ENCODE assay signal across 31 cellular contexts in the genomic region with DNA sequence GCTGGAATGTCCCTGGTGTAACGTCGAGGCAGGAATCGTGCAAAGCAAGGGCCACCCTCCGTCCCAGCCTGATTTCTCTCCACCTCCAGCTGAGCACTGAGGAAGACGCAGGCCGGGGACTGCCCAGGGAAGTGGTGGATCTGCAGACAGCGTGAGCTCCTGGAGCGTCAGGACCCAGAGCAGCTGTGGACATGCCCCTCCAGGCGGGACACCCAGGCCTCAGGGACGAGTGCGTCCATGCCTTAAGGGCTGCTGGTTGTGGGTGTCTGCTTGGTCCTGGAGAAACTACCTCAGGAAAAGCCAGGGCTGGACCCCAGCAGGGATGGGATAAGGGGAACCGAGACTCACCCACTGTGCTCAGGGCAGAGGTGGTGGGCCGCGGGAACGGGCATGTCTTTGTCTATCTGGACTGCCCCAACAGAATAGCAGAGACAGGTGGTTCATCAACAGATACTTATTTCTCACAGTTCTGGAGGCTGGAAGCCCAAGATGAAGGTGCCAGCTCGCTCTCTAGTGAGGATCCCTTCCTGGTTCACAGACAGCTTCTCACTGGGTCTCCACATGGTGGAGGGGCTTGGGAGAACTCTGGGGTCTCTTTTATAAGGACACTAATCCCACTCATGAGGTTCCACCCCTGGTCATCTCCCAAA. TPM values are rescaled to one million over a fixed set of nuclear protein-coding genes. Genes with fewer than 3 reads are reported as not detected.
A peak's percentile ranks its signal among the peaks of the same experiment; 100 is the strongest.
DNase-seq lines count a peak whose midpoint lies in the region; ATAC-seq and TF ChIP-seq lines count a peak whose summit lies in the region.
"Had no signal": no experiment of that assay in that cellular context is flagged by ENCODE, and none has a peak within 500 bp of the region (broad histone marks: within the 10 kb centered on the region; RNA-seq: fewer than 3 reads in every experiment).

No MANE protein-coding gene starts in this region.

- WGBS in H9 (ENCODE audit: extremely low coverage, insufficient read length, low lambda C conversion rate): no CpG with 5 or more reads among the region's 16 CpGs
- no CpG with 5 or more reads among the region's 16 CpGs for WGBS in trophoblast cell (ENCODE audit: extremely low coverage, insufficient coverage, insufficient read length)

- no peak overlapping the region for H4K91ac ChIP-seq in H9 (ENCODE audit: insufficient read length, low read depth, low read length)
- no peak overlapping the region for H4K91ac ChIP-seq in trophoblast cell (ENCODE audit: low read depth, low read length)

- H3K56ac ChIP-seq in H9 (ENCODE audit: insufficient read length, low read depth, low read length): no peak overlapping the region

- no peak overlapping the region for H3K4me2 ChIP-seq in H9 (ENCODE audit: insufficient read depth, insufficient read length, low read length)
- no peak overlapping the region for H3K4me2 ChIP-seq in trophoblast cell (ENCODE audit: low read length)
- H3K4me2 ChIP-seq: SK-N-SH had no signal

- H3K4me1 ChIP-seq in H9 (ENCODE audit: insufficient read depth, low read length): no peaks in the 10 kb centered on the region
- H3K4me1 ChIP-seq in trophoblast cell (ENCODE audit: control insufficient read depth in 1 of 2, insufficient read depth in 2 of 2, low read length in 2 of 2): peaks cover 7 to 13% of the 10 kb centered on the region in 2 experiments

- H2BK20ac ChIP-seq in H9 (ENCODE audit: low read depth, low read length, poor library complexity, severe bottlenecking): no peak overlapping the region

- H3K9ac ChIP-seq in H9 (ENCODE audit: extremely low read depth, insufficient read length, low read length) (no peak overlapping the region), trophoblast cell (ENCODE audit: low read length) (no peak overlapping the region)
- H3K9ac ChIP-seq: SK-N-SH had no signal

- H3K27me3 Mint-ChIP-seq in T-helper 1 cell treated with Interleukin-12 subunit alpha and Interleukin-12 subunit beta and Interleukin-4 antibody, amounts not matched to agents 30 μg/mL and 1 μg/mL, for 36 hours (ENCODE audit: low read depth): peaks cover 5% of the 10 kb centered on the region
- H3K27me3 Mint-ChIP-seq in H9 (ENCODE audit: low read depth): peaks cover 44% of the 10 kb centered on the region
- H3K27me3 Mint-ChIP-seq: central memory CD8-positive, alpha-beta T cell had no signal

- peak overlapping the region; percentile 9 for H3K27ac Mint-ChIP-seq in T-helper 1 cell treated with Interleukin-12 subunit alpha and Interleukin-12 subunit beta and Interleukin-4 antibody, amounts not matched to agents 30 μg/mL and 1 μg/mL, for 36 hours
- peak overlapping the region in 1 of 3 experiments; percentile 49; a peak in 1 of 7 replicates for H3K27ac Mint-ChIP-seq in H9
- H3K27ac Mint-ChIP-seq: activated CD4-positive, alpha-beta memory T cell treated with anti-CD3 and anti-CD28 coated beads, Interleukin-2, amount 10 ng/mL, durations not matched to agents 7 days and 5 days; CD14-positive monocyte; dendritic cell treated with granulocyte-macrophage colony-stimulating factor and Interleukin-4, amounts not matched to agents 40 ng/mL and 50 ng/mL, for 4 days had no signal

- H2BK12ac ChIP-seq in H9 (ENCODE audit: insufficient read length, low read depth, low read length): no peak overlapping the region
- no peak overlapping the region for H2BK12ac ChIP-seq in trophoblast cell (ENCODE audit: low read length)

- no peak overlapping the region for H3K14ac ChIP-seq in H9 (ENCODE audit: insufficient read depth, low read length)
- no peak overlapping the region for H3K14ac ChIP-seq in trophoblast cell (ENCODE audit: low read length)

- H3K79me1 ChIP-seq in H9 (ENCODE audit: insufficient read depth, low read depth, low read length, poor library complexity, severe bottlenecking): no peaks in the 10 kb centered on the region
- H3K79me1 ChIP-seq in trophoblast cell (ENCODE audit: low read length): peaks cover 6% of the 10 kb centered on the region

- H3K18ac ChIP-seq in H9 (ENCODE audit: insufficient read length, low read depth, low read length) (no peak overlapping the region), trophoblast cell (ENCODE audit: low read length) (no peak overlapping the region)

- H3K9me3 Mint-ChIP-seq in T-helper 1 cell treated with Interleukin-12 subunit alpha and Interleukin-12 subunit beta and Interleukin-4 antibody, amounts not matched to agents 30 μg/mL and 1 μg/mL, for 36 hours: peaks cover 18% of the 10 kb centered on the region
- peaks cover 14 to 17% of the 10 kb centered on the region in 2 experiments for H3K9me3 Mint-ChIP-seq in H9
- H3K9me3 Mint-ChIP-seq: central memory CD8-positive, alpha-beta T cell had no signal

- no peak overlapping the region for H4K5ac ChIP-seq in H9 (ENCODE audit: insufficient read length, low read depth, low read length)

- no peak overlapping the region for H3K4me3 Mint-ChIP-seq in T-helper 1 cell treated with Interleukin-12 subunit alpha and Interleukin-12 subunit beta and Interleukin-4 antibody, amounts not matched to agents 30 μg/mL and 1 μg/mL, for 36 hours
- H3K4me3 Mint-ChIP-seq in H9: no peak overlapping the region
- H3K4me3 Mint-ChIP-seq: activated CD4-positive, alpha-beta memory T cell treated with anti-CD3 and anti-CD28 coated beads, Interleukin-2, amount 10 ng/mL, durations not matched to agents 7 days and 5 days; central memory CD8-positive, alpha-beta T cell; dendritic cell treated with granulocyte-macrophage colony-stimulating factor and Interleukin-4, amounts not matched to agents 40 ng/mL and 50 ng/mL, for 4 days had no signal

- H4K20me1 ChIP-seq in H9 (ENCODE audit: control insufficient read depth, insufficient read depth, insufficient read length): no peaks in the 10 kb centered on the region

- H3K4me3 ChIP-seq in coronary artery (no peak overlapping the region), trophoblast cell (ENCODE audit: low read depth, low read length) (peak overlapping the region; percentile 34)
- H3K4me3 ChIP-seq: left lung, transverse colon had no signal

- H2BK5ac ChIP-seq in H9 (ENCODE audit: insufficient read length, low read length) (no peak overlapping the region), trophoblast cell (ENCODE audit: low read depth, low read length, poor library complexity) (no peak overlapping the region)

- H3K27ac ChIP-seq in H9 (ENCODE audit: insufficient read length, low read depth, low read length) (no peak overlapping the region), coronary artery (no peak overlapping the region), trophoblast cell (ENCODE audit: low read depth, low read length) (no peak overlapping the region)
- H3K27ac ChIP-seq: 22Rv1, HL-60, left lung, transverse colon had no signal

- peaks cover 5% of the 10 kb centered on the region for H3K36me3 Mint-ChIP-seq in T-helper 1 cell treated with Interleukin-12 subunit alpha and Interleukin-12 subunit beta and Interleukin-4 antibody, amounts not matched to agents 30 μg/mL and 1 μg/mL, for 36 hours (ENCODE audit: low read depth)
- peaks cover 0 to 13% (median 3%) of the 10 kb centered on the region in 3 experiments; a peak in 4 of 7 replicates for H3K36me3 Mint-ChIP-seq in H9 (ENCODE audit: insufficient read depth in 1 of 3, low read depth in 3 of 3)
- H3K36me3 Mint-ChIP-seq: CD14-positive monocyte had no signal

- peaks cover 3% of the 10 kb centered on the region for H3K4me1 Mint-ChIP-seq in T-helper 1 cell treated with Interleukin-12 subunit alpha and Interleukin-12 subunit beta and Interleukin-4 antibody, amounts not matched to agents 30 μg/mL and 1 μg/mL, for 36 hours (ENCODE audit: low read depth)
- H3K4me1 Mint-ChIP-seq in H9: peaks cover 2 to 5% of the 10 kb centered on the region in 2 experiments; a peak in 1 of 4 replicates

- DNase-seq in T-helper 1 cell: no peak
- DNase-seq in H9: peak; percentile 20
- DNase-seq in coronary artery (ENCODE audit: low spot score): peak; percentile 68
- DNase-seq in trophoblast cell: no peak
- DNase-seq in kidney tubule cell (ENCODE audit: low spot score): no peak
- DNase-seq in NCI-H1436 treated with DMSO at 0.1 percent for 48 hours (lab: John Stamatoyannopoulos, UW): no peak
- DNase-seq: activated CD4-positive, alpha-beta memory T cell treated with anti-CD3 and anti-CD28 coated beads, Interleukin-2, amount 10 ng/mL, durations not matched to agents 7 days and 5 days; activated CD4-positive, alpha-beta T cell treated with anti-CD3 and anti-CD28 coated beads for 1 hour; activated effector memory CD4-positive, alpha-beta T cell treated with Interleukin-2 at 50 U/mL for 16 hours; DND-41; erythroblast; GF-D8; Karpas-422; left lung; NCI-H1417; NCI-H2029 treated with DMSO at 0.1 percent for 48 hours; NCI-H526 treated with DMSO at 0.1 percent for 48 hours; NK-92 treated with Interleukin-12 subunit alpha and Interleukin-12 subunit beta, amount 100 ng/mL, for 24 hours; occipital lobe; stimulated activated CD4-positive, alpha-beta T cell treated with anti-CD3 and anti-CD28 coated beads, Interleukin-15, amount 100 ng/mL, for 24 hours; stimulated activated CD4-positive, alpha-beta T cell treated with anti-CD3 and anti-CD28 coated beads, Interleukin-4, amount 100 ng/mL, for 4 hours; transverse colon had no signal

- H3K23me2 ChIP-seq in H9 (ENCODE audit: insufficient read length, low read depth, low read length, poor library complexity, severe bottlenecking): peaks cover 10% of the 10 kb centered on the region

- no peak overlapping the region for H2AK5ac ChIP-seq in H9 (ENCODE audit: insufficient read length, low read length)
- no peak overlapping the region for H2AK5ac ChIP-seq in trophoblast cell (ENCODE audit: low read length)

- H2BK120ac ChIP-seq in H9 (ENCODE audit: low read depth, low read length, poor library complexity, severe bottlenecking) (no peak overlapping the region), trophoblast cell (ENCODE audit: insufficient read depth, low read length, poor library complexity) (no peak overlapping the region)

- H4K8ac ChIP-seq in H9 (replicated peaks; ENCODE audit: insufficient read length, low read depth, low read length) (no peak overlapping the region), trophoblast cell (ENCODE audit: low read depth, low read length) (no peak overlapping the region)

- H3K9me3 ChIP-seq in H9 (ENCODE audit: control insufficient read depth, low read depth, low read length) (peaks cover 6% of the 10 kb centered on the region), trophoblast cell (ENCODE audit: insufficient read depth, low read depth, low read length) (peaks cover 12% of the 10 kb centered on the region)
- H3K9me3 ChIP-seq: SK-N-SH had no signal

- H3K4ac ChIP-seq in H9 (ENCODE audit: low read depth, low read length): no peak overlapping the region
- H3K4ac ChIP-seq in trophoblast cell (ENCODE audit: low read depth, low read length): no peak overlapping the region

- H3K27me3 ChIP-seq in H9 (ENCODE audit: insufficient read depth, low read length) (peaks cover 1% of the 10 kb centered on the region; the same call in 1 of the 2 replicates), trophoblast cell (ENCODE audit: insufficient read depth, low read length) (no peaks in the 10 kb centered on the region)

- H2BK15ac ChIP-seq in H9 (ENCODE audit: low read depth, low read length): no peak overlapping the region

- no peak overlapping the region for H3T11ph ChIP-seq in H9 (ENCODE audit: low read length)

- H2AFZ ChIP-seq in H9 (ENCODE audit: low read length): no peak overlapping the region
- no peak overlapping the region for H2AFZ ChIP-seq in trophoblast cell (ENCODE audit: insufficient read depth, low read length, poor library complexity)

- H3K23ac ChIP-seq in H9 (ENCODE audit: insufficient read length, low read depth, low read length): no peak overlapping the region
- no peak overlapping the region for H3K23ac ChIP-seq in trophoblast cell (ENCODE audit: low read length)

- H3K79me2 ChIP-seq in H9 (ENCODE audit: insufficient read depth, low read length) (no peaks in the 10 kb centered on the region), trophoblast cell (ENCODE audit: control insufficient read depth, insufficient read depth, low read length, poor library complexity) (peaks cover 8% of the 10 kb centered on the region)

- TF ChIP-seq CTCF in H9 (conservative IDR thresholded peaks at IDR 0.05) (no peak), coronary artery (IDR thresholded peaks at IDR 0.05) (no peak)

- H4K12ac ChIP-seq in trophoblast cell (ENCODE audit: low read depth, low read length): no peak overlapping the region

- peaks cover 0 to 1% of the 10 kb centered on the region in 2 experiments for H3K36me3 ChIP-seq in trophoblast cell (ENCODE audit: control insufficient read depth in 1 of 2, insufficient read depth in 2 of 2, low read length in 2 of 2)
- H3K36me3 ChIP-seq: left lung, transverse colon had no signal

- ATAC-seq in HG03025 (IDR thresholded peaks at IDR 0.05; ENCODE audit: low FRiP score, unreplicated experiment): no peak
- ATAC-seq: left lung, Right ventricle myocardium inferior had no signal

RNA-seq across cellular contexts. Expression of gene MMEL1, which starts 5.8 kb away (rescaled TPM):
- total RNA-seq in H9 (2021): 0.42 and 0.59 TPM in 2 replicates
- 0.65 and 0.66 TPM in 2 replicates for polyA plus RNA-seq in trophoblast cell (2013)

RNA-seq across cellular contexts. Expression of gene PRXL2B, which starts 52.0 kb away (rescaled TPM):
- total RNA-seq in H9 (2021): 40.7 and 49.6 TPM in 2 replicates
- 5.7 and 6.2 TPM in 2 replicates for polyA plus RNA-seq in trophoblast cell (2013)

Comparison
In these comparisons a context has a peak if more than half of its experiments do, and no peak if none do; other contexts are left out.
1. DNase-seq: peak in H9 (single experiment) and coronary artery (single experiment); none in T-helper 1 cell (0 of 5), trophoblast cell (0 of 2), kidney tubule cell (single experiment) and NCI-H1436 treated with DMSO at 0.1 percent for 48 hours (single experiment).